Comparison of ENCODE assay signal across 28 cellular contexts in genomic region chr7:101727184-101727583, GRCh38.
"Had no signal": no experiment of that assay in that cellular context is flagged by ENCODE, and none has a peak within 500 bp of the region (broad histone marks: within the 10 kb centered on the region; RNA-seq: fewer than 3 reads in every experiment).

No MANE protein-coding gene starts in this region.

- H3K4me1 Mint-ChIP-seq: immature natural killer cell; naive thymus-derived CD8-positive, alpha-beta T cell had no signal

- H3K9ac ChIP-seq: neural progenitor cell had no signal

- DNase-seq: hypothalamus; immature natural killer cell; kidney; left colon; left lung; lower lobe of right lung; mammary epithelial cell; mesenchymal stem cell; naive thymus-derived CD8-positive, alpha-beta T cell; ovary; stimulated activated CD4-positive, alpha-beta T cell treated with anti-CD3 and anti-CD28 coated beads, Interleukin-12 subunit alpha, Interleukin-12 subunit beta, amount 100 ng/mL, for 4 hours; stimulated activated CD4-positive, alpha-beta T cell treated with anti-CD3 and anti-CD28 coated beads, Interleukin-15, amount 100 ng/mL, for 24 hours; stimulated activated CD4-positive, alpha-beta T cell treated with anti-CD3 and anti-CD28 coated beads, Interleukin-2, amount 100 ng/mL, for 24 hours; stimulated activated CD4-positive, alpha-beta T cell treated with anti-CD3 and anti-CD28 coated beads, Interleukin-4, amount 100 ng/mL, for 1 hour; stimulated activated naive B cell treated with anti-CD40 and anti-IgM and Interleukin-4, amounts not matched to agents 10 μg/mL and 1 μg/mL and 100 μg/mL, for 72 hours; stimulated activated naive CD8-positive, alpha-beta T cell treated with anti-CD3 and anti-CD28 coated beads, Interleukin-15, Interleukin-2, amounts not matched to agents 100 U/mL and 50 U/mL, for 24 hours; stomach; testis; thyroid gland; transverse colon; upper lobe of left lung had no signal

- H3K4me3 Mint-ChIP-seq: immature natural killer cell; naive thymus-derived CD8-positive, alpha-beta T cell; nephron; stimulated activated naive B cell treated with anti-CD40 and anti-IgM and Interleukin-4, amounts not matched to agents 10 μg/mL and 1 μg/mL and 100 μg/mL, for 72 hours had no signal

- H3K4me3 ChIP-seq: left lung, lower lobe of right lung, neural progenitor cell, ovary, right atrium auricular region, skin epidermis, stomach, testis, thyroid gland, transverse colon, upper lobe of left lung had no signal

- H3K27ac ChIP-seq: left lung, lower lobe of right lung, neural progenitor cell, ovary, right atrium auricular region, skin epidermis, stomach, testis, thyroid gland, transverse colon, upper lobe of left lung had no signal

- H3K27ac Mint-ChIP-seq: nephron; progenitor cell of endocrine pancreas; stimulated activated naive B cell treated with anti-CD40 and anti-IgM and Interleukin-4, amounts not matched to agents 10 μg/mL and 1 μg/mL and 100 μg/mL, for 72 hours had no signal

- H3K4me1 ChIP-seq: lower lobe of right lung, neural progenitor cell, right atrium auricular region, testis had no signal

- ATAC-seq: left colon; left lung; lower lobe of right lung; naive thymus-derived CD8-positive, alpha-beta T cell; sciatic nerve; stimulated activated naive B cell treated with anti-CD40 and anti-IgM and Interleukin-4, amounts not matched to agents 10 μg/mL and 1 μg/mL and 100 μg/mL, for 72 hours; stimulated activated naive CD8-positive, alpha-beta T cell treated with anti-CD3 and anti-CD28 coated beads, Interleukin-15, Interleukin-2, amounts not matched to agents 100 U/mL and 50 U/mL, for 24 hours had no signal

- H3K36me3 ChIP-seq: left lung, lower lobe of right lung, neural progenitor cell, ovary, right atrium auricular region, stomach, thyroid gland, transverse colon, upper lobe of left lung had no signal

- FAIRE-seq: islet of Langerhans, kidney had no signal

- H3K36me3 Mint-ChIP-seq: immature natural killer cell; naive thymus-derived CD8-positive, alpha-beta T cell; neural progenitor cell had no signal

- H3K4me2 ChIP-seq: neural progenitor cell had no signal

- H2AFZ ChIP-seq: neural progenitor cell had no signal

- H3K9me3 ChIP-seq: lower lobe of right lung, ovary, right atrium auricular region, testis, thyroid gland, transverse colon, upper lobe of left lung had no signal

- H3K27me3 Mint-ChIP-seq: naive thymus-derived CD8-positive, alpha-beta T cell had no signal

- H3K27me3 ChIP-seq: neural progenitor cell, ovary, right atrium auricular region, stomach, testis, thyroid gland, transverse colon, upper lobe of left lung had no signal

- H3K9me3 Mint-ChIP-seq: immature natural killer cell had no signal
